ENCODE assay signal across 14 cellular contexts in genomic region chr2:693606-694005, GRCh38.
"Had no signal": no experiment of that assay in that cellular context is flagged by ENCODE, and none has a peak within 500 bp of the region (broad histone marks: within the 10 kb centered on the region; RNA-seq: fewer than 3 reads in every experiment).

No MANE protein-coding gene starts in this region.

- DNase-seq: activated CD8-positive, alpha-beta memory T cell treated with anti-CD3 and anti-CD28 coated beads, Interleukin-2, amount 50 U/mL, for 4 hours; activated CD8-positive, alpha-beta T cell treated with anti-CD3 and anti-CD28 coated beads for 36 hours; activated gamma-delta T cell treated with Interleukin-2 at 50 U/mL for 16 hours; activated naive CD8-positive, alpha-beta T cell treated with anti-CD3 and anti-CD28 coated beads for 36 hours; activated T-cell treated with anti-CD3 and anti-CD28 coated beads, Interleukin-2, amount 50 U/mL, for 72 hours; heart right ventricle; left cardiac atrium; lower lobe of right lung; mucosa of descending colon; natural killer cell; right cardiac atrium; transverse colon had no signal

- H3K4me3 Mint-ChIP-seq: activated CD8-positive, alpha-beta T cell treated with anti-CD3 and anti-CD28 coated beads for 36 hours; activated naive CD8-positive, alpha-beta T cell treated with anti-CD3 and anti-CD28 coated beads for 36 hours; activated T-cell treated with anti-CD3 and anti-CD28 coated beads, Interleukin-2, amount 50 U/mL, for 72 hours; natural killer cell; stimulated activated effector memory CD8-positive, alpha-beta T cell treated with anti-CD3 and anti-CD28 coated beads, Interleukin-12 subunit alpha, Interleukin-12 subunit beta, amount 100 ng/mL, for 72 hours had no signal

- H3K27ac Mint-ChIP-seq: activated CD8-positive, alpha-beta T cell treated with anti-CD3 and anti-CD28 coated beads for 36 hours; activated naive CD8-positive, alpha-beta T cell treated with anti-CD3 and anti-CD28 coated beads for 36 hours; activated T-cell treated with anti-CD3 and anti-CD28 coated beads, Interleukin-2, amount 50 U/mL, for 72 hours; natural killer cell; stimulated activated effector memory CD8-positive, alpha-beta T cell treated with anti-CD3 and anti-CD28 coated beads, Interleukin-12 subunit alpha, Interleukin-12 subunit beta, amount 100 ng/mL, for 72 hours had no signal

- H3K27ac ChIP-seq: heart right ventricle, lower lobe of right lung, transverse colon had no signal

- H3K27me3 ChIP-seq: transverse colon had no signal

- H3K9me3 ChIP-seq: heart right ventricle, lower lobe of right lung, mucosa of descending colon, transverse colon had no signal

- H3K4me1 ChIP-seq: transverse colon had no signal

- H3K9me3 Mint-ChIP-seq: activated naive CD8-positive, alpha-beta T cell treated with anti-CD3 and anti-CD28 coated beads for 36 hours; activated T-cell treated with anti-CD3 and anti-CD28 coated beads, Interleukin-2, amount 50 U/mL, for 72 hours; natural killer cell; stimulated activated effector memory CD8-positive, alpha-beta T cell treated with anti-CD3 and anti-CD28 coated beads, Interleukin-12 subunit alpha, Interleukin-12 subunit beta, amount 100 ng/mL, for 72 hours had no signal

- H3K36me3 Mint-ChIP-seq: activated naive CD8-positive, alpha-beta T cell treated with anti-CD3 and anti-CD28 coated beads for 36 hours; natural killer cell; stimulated activated effector memory CD8-positive, alpha-beta T cell treated with anti-CD3 and anti-CD28 coated beads, Interleukin-12 subunit alpha, Interleukin-12 subunit beta, amount 100 ng/mL, for 72 hours had no signal

- H3K36me3 ChIP-seq: heart right ventricle, lower lobe of right lung, transverse colon had no signal

- ATAC-seq: activated CD8-positive, alpha-beta T cell treated with anti-CD3 and anti-CD28 coated beads for 36 hours; activated T-cell treated with anti-CD3 and anti-CD28 coated beads, Interleukin-2, amount 50 U/mL, for 72 hours; esophagus mucosa; heart right ventricle; lower lobe of right lung; mucosa of descending colon; natural killer cell; right cardiac atrium; stimulated activated effector memory CD8-positive, alpha-beta T cell treated with anti-CD3 and anti-CD28 coated beads, Interleukin-12 subunit alpha, Interleukin-12 subunit beta, amount 100 ng/mL, for 72 hours had no signal

- H3K4me3 ChIP-seq: heart right ventricle, lower lobe of right lung, mucosa of descending colon, transverse colon had no signal
